ENCODE assay signal across 1 cellular context in the genomic region with DNA sequence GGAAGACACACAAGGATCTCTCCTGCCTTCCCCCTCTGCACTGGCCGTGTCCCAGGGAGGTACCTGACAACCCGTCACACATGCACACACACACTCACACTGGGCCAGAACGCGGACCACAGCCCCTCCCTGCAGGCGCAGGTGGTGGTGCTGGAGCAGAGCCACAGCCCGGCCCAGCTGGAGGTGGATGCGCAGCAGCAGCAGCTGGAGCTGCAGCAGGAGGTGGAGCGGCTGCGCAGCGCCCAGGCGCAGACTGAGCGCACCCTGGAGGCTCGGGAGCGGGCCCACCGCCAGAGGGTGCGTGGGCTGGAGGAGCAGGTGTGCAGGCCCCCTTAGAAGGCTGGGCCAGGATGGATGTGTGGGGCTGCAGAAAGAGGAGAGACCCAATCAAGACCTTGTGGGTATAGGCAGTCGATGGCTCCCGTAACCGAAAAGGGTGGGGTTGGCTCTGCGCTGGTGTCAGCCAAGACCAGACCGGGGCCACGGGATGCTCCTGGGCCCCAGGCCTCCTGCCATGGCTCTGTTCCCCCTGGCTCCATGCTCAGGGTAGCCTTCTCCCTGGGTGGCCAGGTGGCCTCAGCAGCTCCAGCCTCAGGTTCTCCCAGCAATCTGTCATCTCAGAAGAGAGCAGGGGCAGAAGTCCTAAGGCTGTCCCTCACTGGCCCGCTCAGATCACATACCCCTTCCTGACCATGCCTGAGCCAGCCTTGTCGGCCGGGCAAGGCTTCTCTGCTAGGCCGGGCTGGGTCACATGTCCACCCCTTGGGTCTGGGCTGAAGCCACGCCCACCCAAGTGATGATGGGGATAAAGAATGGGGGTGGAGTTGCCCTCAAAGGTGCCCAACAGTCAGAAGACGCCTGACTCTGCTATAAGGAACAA.
TF ChIP-seq lines count a peak whose summit lies in the region.

No MANE protein-coding gene starts in this region.

TF ChIP-seq in H1, 55 proteins besides CTCF, POLR2A, EP300 and RAD21:
- TF ChIP-seq SIX5 (IDR thresholded peaks at IDR 0.05; ENCODE audit: low read depth, low read length) (no peak), ATF3 (IDR thresholded peaks at IDR 0.05; ENCODE audit: insufficient read depth, low read depth, low read length) (peak; percentile 56; the same call in 1 of the 2 replicates), POLR2AphosphoS5 (IDR thresholded peaks at IDR 0.05; ENCODE audit: low read depth, low read length) (no peak), JUN (IDR thresholded peaks at IDR 0.05; ENCODE audit: low read depth, low read length) (no peak), POU5F1 (IDR thresholded peaks at IDR 0.05; ENCODE audit: low read depth, low read length) (no peak), USF2 (IDR thresholded peaks at IDR 0.05; ENCODE audit: low read length) (peak; percentile 78)
